8 cellular contexts compared by ENCODE assay signal in the genomic region with DNA sequence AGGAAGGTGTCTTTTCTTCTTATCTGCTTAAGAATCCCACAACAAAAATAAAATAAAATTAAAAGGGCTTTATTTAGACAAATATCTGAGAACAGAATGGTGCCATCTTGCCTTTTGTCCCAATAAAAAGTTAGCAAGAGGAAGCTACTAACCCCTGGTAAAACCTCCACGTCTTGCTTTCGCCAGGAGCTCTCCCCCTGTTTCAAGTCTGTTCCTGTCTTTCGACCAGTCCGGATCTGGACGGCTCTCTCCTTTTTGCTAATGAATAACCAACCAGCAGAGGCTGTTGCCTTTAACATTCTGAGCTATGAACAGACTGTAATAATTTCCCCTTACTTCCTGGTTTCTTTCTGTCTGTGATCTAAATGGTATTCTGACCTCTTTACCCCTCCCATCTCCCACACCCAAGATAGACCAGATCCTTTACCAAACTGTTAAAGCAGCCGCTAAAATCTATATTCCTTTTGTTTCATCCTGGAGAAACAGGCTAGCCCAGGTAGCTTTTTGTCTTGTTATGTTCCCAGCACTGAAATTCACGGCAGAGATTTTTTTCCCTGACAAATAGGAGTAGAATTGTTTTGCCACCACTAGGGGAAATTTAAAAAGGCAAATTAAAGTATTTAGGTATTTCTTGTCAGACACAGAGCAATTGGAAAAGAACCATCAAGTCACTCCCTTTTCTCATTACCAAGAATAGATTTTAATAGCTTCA. TPM values are rescaled to one million over a fixed set of nuclear protein-coding genes. Genes with fewer than 3 reads are reported as not detected.
DNase-seq lines count a peak whose midpoint lies in the region; ATAC-seq and TF ChIP-seq lines count a peak whose summit lies in the region.

A gene with protein sequence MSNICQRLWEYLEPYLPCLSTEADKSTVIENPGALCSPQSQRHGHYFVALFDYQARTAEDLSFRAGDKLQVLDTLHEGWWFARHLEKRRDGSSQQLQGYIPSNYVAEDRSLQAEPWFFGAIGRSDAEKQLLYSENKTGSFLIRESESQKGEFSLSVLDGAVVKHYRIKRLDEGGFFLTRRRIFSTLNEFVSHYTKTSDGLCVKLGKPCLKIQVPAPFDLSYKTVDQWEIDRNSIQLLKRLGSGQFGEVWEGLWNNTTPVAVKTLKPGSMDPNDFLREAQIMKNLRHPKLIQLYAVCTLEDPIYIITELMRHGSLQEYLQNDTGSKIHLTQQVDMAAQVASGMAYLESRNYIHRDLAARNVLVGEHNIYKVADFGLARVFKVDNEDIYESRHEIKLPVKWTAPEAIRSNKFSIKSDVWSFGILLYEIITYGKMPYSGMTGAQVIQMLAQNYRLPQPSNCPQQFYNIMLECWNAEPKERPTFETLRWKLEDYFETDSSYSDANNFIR (minus strand): TSS at position 320 of the 712 bp plus-strand sequence. CDS start 580 bp downstream, outside the sequence.

- peak; percentile 49 for DNase-seq in GM03348 (ENCODE audit: low spot score)
- peak; percentile 62 for DNase-seq in NCI-H146 (lab: John Stamatoyannopoulos, UW)
- DNase-seq in endodermal cell = no peak
- DNase-seq in ovary = peak in 3 of 5 donors; percentile 13 to 35 (median 33)
- DNase-seq in T-cell = no peak
- DNase-seq in SK-N-DZ (ENCODE audit: low spot score) = no peak
- DNase-seq in activated gamma-delta T cell (lab: John Stamatoyannopoulos, UW) = no peak
- DNase-seq in Kasumi-1 (lab: John Stamatoyannopoulos, UW) = no peak

- POLR2A ChIA-PET in T-cell (lab: Charles Lee) = no interaction called here

- peaks cover 5% of the 10 kb centered on the region for H3K4me1 ChIP-seq in endodermal cell (ENCODE audit: control insufficient read depth, insufficient read depth, low read length)
- no peaks in the 10 kb centered on the region for H3K4me1 ChIP-seq in ovary (ENCODE audit: insufficient read depth)

- no peaks in the 10 kb centered on the region for H3K36me3 Mint-ChIP-seq in endodermal cell (ENCODE audit: low read depth)
- H3K36me3 Mint-ChIP-seq in T-cell = no peaks in the 10 kb centered on the region

- H3K27me3 Mint-ChIP-seq in endodermal cell (ENCODE audit: insufficient read depth) = no peaks in the 10 kb centered on the region
- H3K27me3 Mint-ChIP-seq in T-cell = peaks cover 7 to 17% of the 10 kb centered on the region in 2 donors

- no peak within 1 kb of the TSS for H3K27ac ChIP-seq in endodermal cell (ENCODE audit: low read depth, low read length)
- peak within 1 kb of the TSS; percentile 49 to 58 for H3K27ac ChIP-seq in ovary

- H3K9ac ChIP-seq in endodermal cell (ENCODE audit: extremely low read depth, low read length, poor library complexity, severe bottlenecking) = no peak within 1 kb of the TSS

- TF ChIP-seq EP300 in ovary (IDR thresholded peaks at IDR 0.05) = no peak

- H3K36me3 ChIP-seq in endodermal cell (ENCODE audit: control insufficient read depth, insufficient read depth, low read length) = no peaks in the 10 kb centered on the region
- no peaks in the 10 kb centered on the region for H3K36me3 ChIP-seq in ovary

- CTCF ChIA-PET in T-cell (lab: Charles Lee) = no interaction called here

- no peak for TF ChIP-seq POLR2A in ovary (IDR thresholded peaks at IDR 0.05)

- no peak for ATAC-seq in T-cell (replicated peaks in 1 of 4)

- H3K9me3 ChIP-seq in endodermal cell (ENCODE audit: control insufficient read depth, low read length) = no peaks in the 10 kb centered on the region
- H3K9me3 ChIP-seq in ovary = no peaks in the 10 kb centered on the region

- intact Hi-C loops in ovary (cut with DNase I) = no loop called here

- TF ChIP-seq CTCF in endodermal cell (conservative IDR thresholded peaks at IDR 0.05) = peak; percentile 66
- TF ChIP-seq CTCF in ovary (IDR thresholded peaks at IDR 0.05) = peak in 1 of 3 donors; percentile 29

- H3K4me3 ChIP-seq in endodermal cell (ENCODE audit: low read length) (no peak within 1 kb of the TSS), ovary (peak within 1 kb of the TSS; percentile 40)

- 94 to 95% methylated on average over 6 to 7 of the region's 7 CpGs for WGBS in endodermal cell (ENCODE audit: insufficient coverage in 1 of 2, insufficient read length in 1 of 2), 2 experiments
- 9 to 16% (median 11%) methylated on average over 7 of the region's 7 CpGs for WGBS in ovary, 3 donors

- no peaks in the 10 kb centered on the region for H3K27me3 ChIP-seq in endodermal cell (ENCODE audit: control insufficient read depth, insufficient read depth, low read length, poor library complexity, severe bottlenecking)
- no peaks in the 10 kb centered on the region for H3K27me3 ChIP-seq in ovary

- H3K9me3 Mint-ChIP-seq in endodermal cell (no peaks in the 10 kb centered on the region), T-cell (no peaks in the 10 kb centered on the region)

- H3K4me3 Mint-ChIP-seq in endodermal cell = no peak within 1 kb of the TSS
- H3K4me3 Mint-ChIP-seq in T-cell = no peak within 1 kb of the TSS

- H3K27ac Mint-ChIP-seq in endodermal cell (no peak within 1 kb of the TSS), T-cell (no peak within 1 kb of the TSS)

- peaks cover 10% of the 10 kb centered on the region for H3K4me1 Mint-ChIP-seq in endodermal cell
- H3K4me1 Mint-ChIP-seq in T-cell = no peaks in the 10 kb centered on the region

RNA-seq across cellular contexts. Expression of the gene that starts here (rescaled TPM):
- total RNA-seq in endodermal cell = 1 to 10 TPM; 1.4 to 2.9 TPM
- polyA plus RNA-seq in endodermal cell (2013, experiment 1 of 2) = 0.11 TPM
- polyA plus RNA-seq in endodermal cell (2013, experiment 2 of 2) = 0.12 TPM
- 1 to 10 TPM in 4 of 7 donors, under 1 TPM in 3; 0.38 to 3.2 (median 1.1) TPM for total RNA-seq in ovary
- 1 to 10 TPM in 1 of 2 donors, under 1 TPM in 1; 0.75 to 3.5 TPM for polyA plus RNA-seq in ovary
- total RNA-seq in T-cell = under 1 TPM; 0.02 to 0.07 (median 0.06) TPM
- polyA plus RNA-seq in SK-N-DZ (2014; cell fraction: cytosol; rRNA removed) = 0.06 and 0.09 TPM in 2 replicates
- 0.10 and 0.13 TPM in 2 replicates for polyA plus RNA-seq in SK-N-DZ (2014; cell fraction: nucleus; rRNA removed)

Comparison
In these comparisons a context has a peak if more than half of its experiments do, and no peak if none do; other contexts are left out.
1. DNase-seq: peak in GM03348 (single experiment), NCI-H146 (single experiment) and ovary (3 of 5); none in endodermal cell (single experiment), T-cell (0 of 34), SK-N-DZ (single experiment), activated gamma-delta T cell (single experiment) and Kasumi-1 (0 of 2).